Comparison of ENCODE assay signal across 8 cellular contexts in genomic region chr17:78993241-78993956, GRCh38. TPM values are rescaled to one million over a fixed set of nuclear protein-coding genes. Genes with fewer than 3 reads are reported as not detected.
DNase-seq lines count a peak whose midpoint lies in the region; ATAC-seq and TF ChIP-seq lines count a peak whose summit lies in the region.

No MANE protein-coding gene starts in this region.

- peak; percentile 63 for ATAC-seq in memory B cell (ENCODE audit: low read depth)
- ATAC-seq in stimulated activated effector memory CD8-positive, alpha-beta T cell treated with anti-CD3 and anti-CD28 coated beads, Interleukin-12 subunit alpha, Interleukin-12 subunit beta, amount 100 ng/mL, for 72 hours: peak; percentile 56
- no peak for ATAC-seq in GM19023 (IDR thresholded peaks at IDR 0.05; ENCODE audit: unreplicated experiment)

- no peaks in the 10 kb centered on the region for H3K9me3 Mint-ChIP-seq in CD4-positive, alpha-beta memory T cell
- no peaks in the 10 kb centered on the region for H3K9me3 Mint-ChIP-seq in memory B cell
- H3K9me3 Mint-ChIP-seq in stimulated activated effector memory CD8-positive, alpha-beta T cell treated with anti-CD3 and anti-CD28 coated beads, Interleukin-12 subunit alpha, Interleukin-12 subunit beta, amount 100 ng/mL, for 72 hours: no peaks in the 10 kb centered on the region

- H3K27me3 Mint-ChIP-seq in CD4-positive, alpha-beta memory T cell: no peaks in the 10 kb centered on the region
- H3K27me3 Mint-ChIP-seq in memory B cell: no peaks in the 10 kb centered on the region

- H3K9me3 ChIP-seq in CD4-positive, alpha-beta memory T cell (ENCODE audit: control insufficient read depth in 1 of 2, low read length in 2 of 2): no peaks in the 10 kb centered on the region

- TF ChIP-seq CTCF in dorsolateral prefrontal cortex (IDR thresholded peaks at IDR 0.05 in 54 of 56, conservative IDR thresholded peaks at IDR 0.05 in 2 of 56; ENCODE audit: low read depth in 1 of 56, partially characterized antibody in 56 of 56): peak; percentile 61 to 92 (median 82)

- H3K27ac Mint-ChIP-seq in CD4-positive, alpha-beta memory T cell: peak overlapping the region in 4 of 7 donors; percentile 48 to 68 (median 68)
- no peak overlapping the region for H3K27ac Mint-ChIP-seq in memory B cell
- no peak overlapping the region for H3K27ac Mint-ChIP-seq in stimulated activated effector memory CD8-positive, alpha-beta T cell treated with anti-CD3 and anti-CD28 coated beads, Interleukin-12 subunit alpha, Interleukin-12 subunit beta, amount 100 ng/mL, for 72 hours

- peak in 4 of 5 donors; percentile 19 to 37 (median 32) for DNase-seq in CD4-positive, alpha-beta memory T cell
- peak; percentile 82 for DNase-seq in HuH-7 (ENCODE audit: low spot score)
- peak; percentile 28 to 52 for DNase-seq in activated CD4-positive, alpha-beta T cell treated with anti-CD3 and anti-CD28 coated beads for 4 hours
- peak in 8 of 10 donors; percentile 42 to 70 (median 62) for DNase-seq in dorsolateral prefrontal cortex
- DNase-seq in memory B cell (ENCODE audit: low spot score in 2 of 2): peak; percentile 44 to 59
- peak; percentile 26 to 75 for DNase-seq in stimulated activated effector memory CD8-positive, alpha-beta T cell treated with anti-CD3 and anti-CD28 coated beads, Interleukin-12 subunit alpha, Interleukin-12 subunit beta, amount 100 ng/mL, for 72 hours (ENCODE audit: low spot score in 2 of 2)
- DNase-seq in NCI-H226: no peak

- peaks cover 3 to 14% (median 8%) of the 10 kb centered on the region in 4 donors for H3K4me1 Mint-ChIP-seq in CD4-positive, alpha-beta memory T cell
- H3K4me1 Mint-ChIP-seq in memory B cell: peaks cover 5% of the 10 kb centered on the region
- peaks cover 7% of the 10 kb centered on the region for H3K4me1 Mint-ChIP-seq in stimulated activated effector memory CD8-positive, alpha-beta T cell treated with anti-CD3 and anti-CD28 coated beads, Interleukin-12 subunit alpha, Interleukin-12 subunit beta, amount 100 ng/mL, for 72 hours

- CTCF ChIA-PET in CD4-positive, alpha-beta memory T cell (lab: Charles Lee; ENCODE audit: partially characterized antibody): interaction anchor here (0.8 to 2.5 kb wide), 3 partner anchors 10 to 52 kb away, joined by 3 to 10 read pairs (median 4); partner anchors contain the start of gene LGALS3BP

- no peak overlapping the region for H3K27ac ChIP-seq in CD4-positive, alpha-beta memory T cell (ENCODE audit: low read depth, low read length)
- peak overlapping the region in 15 of 59 donors; percentile 6 to 68 (median 21) for H3K27ac ChIP-seq in dorsolateral prefrontal cortex

- no peaks in the 10 kb centered on the region for H3K27me3 ChIP-seq in CD4-positive, alpha-beta memory T cell (ENCODE audit: insufficient read depth, low read length)
- no peaks in the 10 kb centered on the region for H3K27me3 ChIP-seq in dorsolateral prefrontal cortex

- no peak overlapping the region for H3K4me3 ChIP-seq in CD4-positive, alpha-beta memory T cell (ENCODE audit: low read length in 2 of 2)
- H3K4me3 ChIP-seq in dorsolateral prefrontal cortex: no peak overlapping the region

- no peaks in the 10 kb centered on the region for H3K4me1 ChIP-seq in CD4-positive, alpha-beta memory T cell (ENCODE audit: insufficient read depth, low read length)

- peaks cover 23 to 61% of the 10 kb centered on the region in 2 donors for H3K36me3 Mint-ChIP-seq in CD4-positive, alpha-beta memory T cell
- H3K36me3 Mint-ChIP-seq in memory B cell: peaks cover 34% of the 10 kb centered on the region
- peaks cover 92% of the 10 kb centered on the region for H3K36me3 Mint-ChIP-seq in stimulated activated effector memory CD8-positive, alpha-beta T cell treated with anti-CD3 and anti-CD28 coated beads, Interleukin-12 subunit alpha, Interleukin-12 subunit beta, amount 100 ng/mL, for 72 hours

- POLR2A ChIA-PET in CD4-positive, alpha-beta memory T cell (lab: Charles Lee; ENCODE audit: partially characterized antibody): no interaction called here

- peaks cover 37% of the 10 kb centered on the region for H3K36me3 ChIP-seq in CD4-positive, alpha-beta memory T cell (ENCODE audit: insufficient read depth, low read length)

- intact Hi-C loops in CD4-positive, alpha-beta memory T cell (cut with micrococcal nuclease): loop anchor here (1.0 kb wide), 1 partner anchor 49 kb away; no protein-coding TSS in a partner anchor
- intact Hi-C loops in dorsolateral prefrontal cortex (cut with DNase I): loop anchor here in 1 of 2 donors (10.0 kb wide), 1 partner anchor 401 kb away; no protein-coding TSS in a partner anchor

- H3K4me3 Mint-ChIP-seq in CD4-positive, alpha-beta memory T cell: no peak overlapping the region
- no peak overlapping the region for H3K4me3 Mint-ChIP-seq in memory B cell
- no peak overlapping the region for H3K4me3 Mint-ChIP-seq in stimulated activated effector memory CD8-positive, alpha-beta T cell treated with anti-CD3 and anti-CD28 coated beads, Interleukin-12 subunit alpha, Interleukin-12 subunit beta, amount 100 ng/mL, for 72 hours

RNA-seq across cellular contexts. Expression of gene LGALS3BP, which starts 13.7 kb away (rescaled TPM):
- 10 to 100 TPM; 44.8 to 45.5 TPM for total RNA-seq in CD4-positive, alpha-beta memory T cell
- 10 to 100 TPM; 56.4 to 70.7 TPM for polyA plus RNA-seq in CD4-positive, alpha-beta memory T cell
- total RNA-seq in dorsolateral prefrontal cortex: 100 to 1,000 TPM in 25 of 120 experiments, 10 to 100 TPM in 95; 31.2 to 256 (median 75.8) TPM

RNA-seq across cellular contexts. Expression of gene CANT1, which starts 16.2 kb away (rescaled TPM):
- total RNA-seq in CD4-positive, alpha-beta memory T cell: 10 to 100 TPM; 57.9 to 59.4 TPM
- polyA plus RNA-seq in CD4-positive, alpha-beta memory T cell: 10 to 100 TPM in 1 of 2 donors, 1 to 10 TPM in 1; 7.2 to 10.5 TPM
- 10 to 100 TPM; 20.0 to 55.3 (median 29.7) TPM for total RNA-seq in dorsolateral prefrontal cortex

RNA-seq across cellular contexts. Expression of gene C1QTNF1, which starts 30.6 kb away (rescaled TPM):
- not detected for total RNA-seq in CD4-positive, alpha-beta memory T cell
- polyA plus RNA-seq in CD4-positive, alpha-beta memory T cell: not detected
- total RNA-seq in dorsolateral prefrontal cortex: 10 to 100 TPM in 66 of 120 experiments, 1 to 10 TPM in 54; 3.2 to 50.9 (median 10.8) TPM

Comparison
In these comparisons a context has a peak if more than half of its experiments do, and no peak if none do; other contexts are left out.
1. H3K27ac Mint-ChIP-seq: peak in CD4-positive, alpha-beta memory T cell (4 of 7); none in memory B cell (single experiment) and stimulated activated effector memory CD8-positive, alpha-beta T cell treated with anti-CD3 and anti-CD28 coated beads, Interleukin-12 subunit alpha, Interleukin-12 subunit beta, amount 100 ng/mL, for 72 hours (single experiment).